ENCODE assay signal across 14 cellular contexts in the genomic region with DNA sequence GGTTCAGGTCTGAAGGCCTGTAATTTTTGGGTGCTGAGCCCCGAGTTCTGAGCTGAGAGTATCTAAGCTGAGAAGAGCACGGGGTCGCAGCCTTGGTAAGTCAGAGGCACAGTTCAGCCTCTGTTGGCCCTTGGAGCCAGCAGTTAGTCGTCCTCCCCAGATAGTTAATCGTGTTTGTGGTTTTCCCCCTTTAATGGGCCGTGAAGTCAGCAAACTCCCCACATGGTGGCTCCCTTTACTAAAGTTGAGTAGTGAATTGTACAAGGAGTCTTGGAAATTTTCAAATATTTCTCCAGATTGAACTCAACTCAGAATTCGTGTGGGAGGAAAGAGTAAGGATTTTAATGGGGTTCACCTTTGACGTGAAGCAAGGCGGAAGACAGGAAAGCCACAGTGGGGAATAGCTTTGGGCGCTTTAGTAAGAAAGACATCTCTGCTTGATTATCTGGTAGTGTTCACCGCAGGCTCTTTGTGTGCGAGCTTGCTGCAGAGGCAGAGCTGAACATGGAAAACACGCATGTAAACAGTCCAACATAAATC. TPM values are rescaled to one million over a fixed set of nuclear protein-coding genes. Genes with fewer than 3 reads are reported as not detected.
DNase-seq lines count a peak whose midpoint lies in the region; ATAC-seq, FAIRE-seq and TF ChIP-seq lines count a peak whose summit lies in the region.
"Had no signal": no experiment of that assay in that cellular context is flagged by ENCODE, and none has a peak within 500 bp of the region (broad histone marks: within the 10 kb centered on the region; RNA-seq: fewer than 3 reads in every experiment).

No MANE protein-coding gene starts in this region.

- DNase-seq in A673 (ENCODE audit: low spot score) = peak; percentile 50
- peak; percentile 52 for DNase-seq in GM23338 (ENCODE audit: low spot score)
- DNase-seq in NCI-H748 treated with DMSO at 0.1 percent for 48 hours (lab: John Stamatoyannopoulos, UW) = peak; percentile 73
- peak; percentile 33 for DNase-seq in endothelial cell of umbilical vein (ENCODE audit: low read depth, low spot score)
- DNase-seq in inferior parietal cortex (ENCODE audit: extremely low spot score) = no peak
- DNase-seq in GM19238 (ENCODE audit: insufficient read length, low spot score) = no peak
- no peak for DNase-seq in GM13976 (ENCODE audit: low spot score)
- DNase-seq in left ventricle myocardium superior = no peak
- DNase-seq: CD4-positive, alpha-beta memory T cell; lower lobe of right lung; NCI-H1930; spleen; stomach had no signal

- H3K9ac ChIP-seq in endothelial cell of umbilical vein (replicated peaks; ENCODE audit: extremely low read depth, insufficient read depth, low read length) = no peak overlapping the region

- no peak overlapping the region for H3K4me3 Mint-ChIP-seq in GM23338
- H3K4me3 Mint-ChIP-seq: activated T-helper 17 cell treated with anti-CD3 and anti-CD28 coated beads, Interleukin-2, amount 50 U/mL, for 72 hours; CD4-positive, alpha-beta memory T cell had no signal

- dilution Hi-C loops in endothelial cell of umbilical vein (cut with MboI; ENCODE audit: extremely low pct_ligation_motif_present, low sequenced_read_pairs) = no loop called here

- no peak overlapping the region for H3K4me3 ChIP-seq in A673 (ENCODE audit: low read depth, low read length, poor library complexity, severe bottlenecking)
- H3K4me3 ChIP-seq in GM23338 = no peak overlapping the region
- H3K4me3 ChIP-seq in endothelial cell of umbilical vein (replicated peaks in 1 of 3; ENCODE audit: insufficient read depth in 1 of 3, low read depth in 1 of 3, low read length in 3 of 3) = no peak overlapping the region
- H3K4me3 ChIP-seq: lower lobe of right lung, spleen, stomach had no signal

- H3K4me1 Mint-ChIP-seq in GM23338 = peaks cover 19% of the 10 kb centered on the region
- H3K4me1 Mint-ChIP-seq: activated T-helper 17 cell treated with anti-CD3 and anti-CD28 coated beads, Interleukin-2, amount 50 U/mL, for 72 hours had no signal

- no peaks in the 10 kb centered on the region for H3K9me2 ChIP-seq in GM23338 (ENCODE audit: insufficient read depth)

- no peak overlapping the region for H3K27ac Mint-ChIP-seq in GM23338
- H3K27ac Mint-ChIP-seq: activated T-helper 17 cell treated with anti-CD3 and anti-CD28 coated beads, Interleukin-2, amount 50 U/mL, for 72 hours; CD4-positive, alpha-beta memory T cell had no signal

- intact Hi-C loops in A673 (cut with micrococcal nuclease; ENCODE audit: unreplicated experiment) (loop anchor here (5.0 kb wide), 1 partner anchor 35 kb away; no protein-coding TSS in a partner anchor), endothelial cell of umbilical vein (cut with micrococcal nuclease) (loop anchor here (5.0 kb wide), 1 partner anchor 60 kb away; no protein-coding TSS in a partner anchor), left ventricle myocardium superior (cut with micrococcal nuclease) (no loop called here)

- ATAC-seq in GM23338 = no peak
- ATAC-seq in left ventricle myocardium superior = no peak
- ATAC-seq: activated T-helper 17 cell treated with anti-CD3 and anti-CD28 coated beads, Interleukin-2, amount 50 U/mL, for 72 hours; lower lobe of right lung had no signal

- H3K27me3 ChIP-seq in A673 (replicated peaks; ENCODE audit: insufficient read depth, low read depth, low read length, poor library complexity) (peaks cover 95% of the 10 kb centered on the region), GM23338 (ENCODE audit: insufficient read depth) (peaks cover 80% of the 10 kb centered on the region), endothelial cell of umbilical vein (ENCODE audit: control insufficient read depth in 2 of 2, insufficient read depth in 2 of 2, low read length in 2 of 2) (peaks cover 40 to 57% of the 10 kb centered on the region in 2 experiments)

- no TSS peak for BruUV-seq in A673 (replicated peaks; lab: Mats Ljungman, UMichigan)
- no TSS peak for BruUV-seq in endothelial cell of umbilical vein (replicated peaks; lab: Mats Ljungman, UMichigan)

- peaks cover 61% of the 10 kb centered on the region for H3K27me3 Mint-ChIP-seq in GM23338 (ENCODE audit: insufficient read depth, low read depth, poor library complexity)

- H2AFZ ChIP-seq in GM23338 = no peak overlapping the region
- H2AFZ ChIP-seq in endothelial cell of umbilical vein (ENCODE audit: low read depth, low read length) = no peak overlapping the region

- H3K4me1 ChIP-seq in A673 (ENCODE audit: insufficient read depth, low read length, poor library complexity, severe bottlenecking) (peaks cover 10% of the 10 kb centered on the region), GM23338 (ENCODE audit: insufficient read depth) (peaks cover 18% of the 10 kb centered on the region), endothelial cell of umbilical vein (ENCODE audit: control insufficient read depth, extremely low read depth, insufficient read depth, low read length) (no peaks in the 10 kb centered on the region)

- H3K9me3 ChIP-seq in A673 (ENCODE audit: low read depth, low read length, poor library complexity, severe bottlenecking) = no peaks in the 10 kb centered on the region
- H3K9me3 ChIP-seq in endothelial cell of umbilical vein (replicated peaks; ENCODE audit: control insufficient read depth, insufficient read depth, low read length) = no peaks in the 10 kb centered on the region
- H3K9me3 ChIP-seq: lower lobe of right lung, spleen had no signal

- TF ChIP-seq POLR2A in endothelial cell of umbilical vein (IDR thresholded peaks at IDR 0.05; ENCODE audit: low read depth, low read length) = no peak

- peaks cover 3% of the 10 kb centered on the region; the same call in 1 of the 3 replicates for H3K9me3 Mint-ChIP-seq in GM23338

- H3K36me3 Mint-ChIP-seq in GM23338 (ENCODE audit: low read depth) = no peaks in the 10 kb centered on the region; the same call in 2 of the 3 replicates

- no peak overlapping the region for H3K27ac ChIP-seq in A673 (ENCODE audit: low read depth, low read length, poor library complexity, severe bottlenecking)
- no peak overlapping the region for H3K27ac ChIP-seq in GM23338 (ENCODE audit: low read depth)
- H3K27ac ChIP-seq in endothelial cell of umbilical vein (ENCODE audit: insufficient read depth, low read depth, low read length) = no peak overlapping the region
- H3K27ac ChIP-seq: lower lobe of right lung, spleen, stomach had no signal

- POLR2A ChIA-PET in A673 (lab: Charles Lee; ENCODE audit: low non-redundant PET) (no interaction called here), endothelial cell of umbilical vein (lab: Charles Lee) (no interaction called here)

- H3K79me2 ChIP-seq in GM23338 (replicated peaks; ENCODE audit: insufficient read depth) (no peaks in the 10 kb centered on the region), endothelial cell of umbilical vein (ENCODE audit: control insufficient read depth, insufficient read depth, low read length) (no peaks in the 10 kb centered on the region)

- H4K20me1 ChIP-seq in GM23338 (replicated peaks; ENCODE audit: insufficient read depth) = peaks cover 13% of the 10 kb centered on the region
- H4K20me1 ChIP-seq in endothelial cell of umbilical vein (replicated peaks; ENCODE audit: control insufficient read depth, extremely low read depth, insufficient read depth, low read length) = no peaks in the 10 kb centered on the region

- H3K4me2 ChIP-seq in GM23338 (no peak overlapping the region), endothelial cell of umbilical vein (ENCODE audit: insufficient read depth, low read length) (no peak overlapping the region)

- in situ Hi-C loops in GM13976 (cut with MboI; ENCODE audit: low sequenced_read_pairs, unreplicated experiment) = no loop called here

- H3K9me1 ChIP-seq in endothelial cell of umbilical vein (replicated peaks; ENCODE audit: control insufficient read depth, extremely low read depth, insufficient read depth, low read length) = no peaks in the 10 kb centered on the region

- 0 out of 2 replicates have a peak, but pooled peaks cover 12% of the 10 kb centered on the region for H3F3A ChIP-seq in GM23338 (replicated peaks; ENCODE audit: low read depth)

- TF ChIP-seq CTCF in A673 (conservative IDR thresholded peaks at IDR 0.05; ENCODE audit: low read depth, low read length) (peak; percentile 37), GM23338 (conservative IDR thresholded peaks at IDR 0.05; ENCODE audit: low read depth in 2 of 2) (peak; percentile 57 to 64), endothelial cell of umbilical vein (IDR thresholded peaks at IDR 0.05; ENCODE audit: extremely low read depth in 1 of 2, insufficient read depth in 1 of 2, low read depth in 1 of 2, low read length in 2 of 2) (peak; percentile 4 to 7), GM13976 (IDR thresholded peaks at IDR 0.05; ENCODE audit: borderline replicate concordance, control extremely low read depth, extremely low read depth, insufficient read depth, missing control alignments) (no peak)

- H3K36me3 ChIP-seq in A673 (ENCODE audit: insufficient read depth, low read length, poor library complexity, severe bottlenecking) = no peaks in the 10 kb centered on the region
- no peaks in the 10 kb centered on the region for H3K36me3 ChIP-seq in GM23338 (ENCODE audit: insufficient read depth)
- no peaks in the 10 kb centered on the region for H3K36me3 ChIP-seq in endothelial cell of umbilical vein (ENCODE audit: control insufficient read depth in 2 of 2, extremely low read depth in 1 of 2, insufficient read depth in 2 of 2, low read length in 2 of 2)
- H3K36me3 ChIP-seq: lower lobe of right lung, spleen, stomach had no signal

- no peak for FAIRE-seq in endothelial cell of umbilical vein (lab: Jason Lieb, UNC)

- CTCF ChIA-PET in A673 (lab: Charles Lee) = no interaction called here
- CTCF ChIA-PET in endothelial cell of umbilical vein (lab: Charles Lee) = interaction anchor here (0.6 to 2.5 kb wide), 6 partner anchors 42 to 1645 kb away, joined by 3 to 19 read pairs (median 3); no protein-coding TSS in a partner anchor

TF ChIP-seq in GM23338, 12 proteins besides CTCF, POLR2A, EP300 and RAD21:
- TF ChIP-seq ZNF331 (CRISPR knock-in tag; IDR thresholded peaks at IDR 0.05; ENCODE audit: low read depth) (no peak), STAT1 (IDR thresholded peaks at IDR 0.05; ENCODE audit: unreplicated experiment) (no peak)

TF ChIP-seq in endothelial cell of umbilical vein, 7 proteins besides CTCF, POLR2A, EP300 and RAD21:
- no peak for TF ChIP-seq GATA2 (IDR thresholded peaks at IDR 0.05; ENCODE audit: insufficient read depth, insufficient read length, low read depth, low read length)

RNA-seq across cellular contexts. Expression of a gene that starts 2.4 kb away (rescaled TPM):
- total RNA-seq in A673 (2021) (not detected in 2 replicates), endothelial cell of umbilical vein (not detected in 2 replicates), left ventricle myocardium superior (0.17 TPM)
- not detected in 2 replicates for total RNA-seq in GM23338 (2014; rRNA removed; shearing (Covaris generic))
- polyA plus RNA-seq in GM23338 (2016; fragmentation: Nextera tagmentation; extraction: Ambion mirVana) (0.09 TPM in 1 of 2 replicates, not detected in the other), endothelial cell of umbilical vein (not detected in 2 replicates)
- not detected in 2 replicates for polyA plus RNA-seq in endothelial cell of umbilical vein (2011; cell fraction: cytosol; rRNA removed)
- not detected in 2 replicates for polyA plus RNA-seq in endothelial cell of umbilical vein (2011; cell fraction: nucleus; rRNA removed)
- not detected in 2 replicates for polyA plus RNA-seq in endothelial cell of umbilical vein (2012)
- polyA minus RNA-seq in endothelial cell of umbilical vein = not detected in 2 replicates
- not detected for polyA minus RNA-seq in endothelial cell of umbilical vein (2011; cell fraction: cytosol; rRNA and poly(A)+ RNA removed)
- not detected in 2 replicates for polyA minus RNA-seq in endothelial cell of umbilical vein (2011; cell fraction: nucleus; rRNA and poly(A)+ RNA removed)
- total RNA-seq: activated T-helper 17 cell treated with anti-CD3 and anti-CD28 coated beads, Interleukin-2, amount 50 U/mL, for 72 hours; CD4-positive, alpha-beta memory T cell had no signal
- polyA plus RNA-seq: CD4-positive, alpha-beta memory T cell had no signal

Comparison
In these comparisons a context has a peak if more than half of its experiments do, and no peak if none do; other contexts are left out.
1. DNase-seq: peak in A673 (single experiment), GM23338 (single experiment), NCI-H748 treated with DMSO at 0.1 percent for 48 hours (single experiment) and endothelial cell of umbilical vein (single experiment); none in inferior parietal cortex (single experiment), GM19238 (single experiment), GM13976 (single experiment) and left ventricle myocardium superior (single experiment).